16 cellular contexts compared by ENCODE assay signal in the genomic region with DNA sequence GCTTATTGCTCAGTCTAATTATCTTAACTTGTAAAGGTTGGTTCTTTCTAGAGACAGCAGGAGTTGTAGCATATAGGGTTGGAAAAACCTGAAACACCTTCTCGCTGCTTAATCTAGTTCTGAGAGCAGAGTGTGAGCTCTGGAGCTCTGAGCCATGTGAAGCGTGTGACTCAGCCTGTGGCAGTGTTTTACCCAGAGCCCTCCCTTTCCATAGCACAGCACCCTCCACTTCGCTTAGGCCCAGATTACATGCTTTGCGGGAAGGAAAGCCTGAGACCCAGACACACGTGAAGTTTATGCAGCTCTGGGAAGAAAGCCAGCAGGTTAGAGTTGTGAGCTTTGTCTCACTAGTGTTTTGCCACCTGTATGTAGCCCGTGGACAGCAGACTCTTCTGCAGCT.
DNase-seq lines count a peak whose midpoint lies in the region; ATAC-seq and TF ChIP-seq lines count a peak whose summit lies in the region.
"Had no signal": no experiment of that assay in that cellular context is flagged by ENCODE, and none has a peak within 500 bp of the region (broad histone marks: within the 10 kb centered on the region; RNA-seq: fewer than 3 reads in every experiment).

No MANE protein-coding gene starts in this region.

- H3K9me3 ChIP-seq in heart right ventricle (no peaks in the 10 kb centered on the region), right atrium auricular region (no peaks in the 10 kb centered on the region), adrenal gland (replicated peaks in 1 of 3) (no peaks in the 10 kb centered on the region), left lung (no peaks in the 10 kb centered on the region), uterus (no peaks in the 10 kb centered on the region)
- H3K9me3 ChIP-seq: BLaER1 treated with 17β-estradiol and CSF1 and Interleukin-3, amounts not matched to agents 10 nM and 100 nM; gastrocnemius medialis; suprapubic skin had no signal

- DNase-seq in heart right ventricle (no peak), right atrium auricular region (ENCODE audit: low spot score) (no peak), adrenal gland (peak in 6 of 7 donors; percentile 50 to 75 (median 64)), left lung (no peak), uterus (no peak), activated gamma-delta T cell (lab: John Stamatoyannopoulos, UW) (no peak)
- DNase-seq in stimulated activated CD4-positive, alpha-beta T cell treated with anti-CD3 and anti-CD28 coated beads, Interleukin-4, amount 100 ng/mL, for 4 hours: no peak
- DNase-seq: DND-41; gastrocnemius medialis; HCEC 1CT; islet precursor cell; midbrain; stimulated activated CD4-positive, alpha-beta T cell treated with anti-CD3 and anti-CD28 coated beads, Interleukin-15, amount 100 ng/mL, for 24 hours had no signal

- WGBS in heart right ventricle, 2 donors: 68 to 74% methylated on average over 6 of the region's 6 CpGs
- 51 to 74% (median 54%) methylated on average over 6 of the region's 6 CpGs for WGBS in adrenal gland, 4 donors

- H3K4me1 ChIP-seq in heart right ventricle (peaks cover 5 to 52% (median 18%) of the 10 kb centered on the region in 9 donors), right atrium auricular region (peaks cover 0 to 23% of the 10 kb centered on the region in 2 donors), adrenal gland (replicated peaks in 1 of 2) (peaks cover 12 to 28% of the 10 kb centered on the region in 2 donors), left lung (peaks cover 7 to 40% of the 10 kb centered on the region in 2 donors), uterus (peaks cover 0 to 10% of the 10 kb centered on the region in 2 donors)
- H3K4me1 ChIP-seq: suprapubic skin had no signal

- intact Hi-C loops in heart right ventricle (cut with DNase I) (loop anchor here in 8 of 10 donors (2.0 to 10.0 kb wide), 5 partner anchors 38 to 107 kb away; a partner anchor contains a TSS), adrenal gland (cut with DNase I) (no loop called here), left lung (cut with DNase I) (no loop called here), uterus (cut with DNase I; ENCODE audit: low total_unique reads) (no loop called here)

- H3K36me3 ChIP-seq in heart right ventricle (peaks cover 0 to 31% (median 0%) of the 10 kb centered on the region in 9 donors), right atrium auricular region (peaks cover 6% of the 10 kb centered on the region), adrenal gland (replicated peaks in 1 of 2) (no peaks in the 10 kb centered on the region), left lung (peaks cover 0 to 27% of the 10 kb centered on the region in 2 donors), uterus (no peaks in the 10 kb centered on the region)
- H3K36me3 ChIP-seq: gastrocnemius medialis had no signal

- TF ChIP-seq CTCF in heart right ventricle (IDR thresholded peaks at IDR 0.05) (no peak), right atrium auricular region (IDR thresholded peaks at IDR 0.05) (no peak), adrenal gland (IDR thresholded peaks at IDR 0.05) (no peak), left lung (IDR thresholded peaks at IDR 0.05) (no peak), uterus (IDR thresholded peaks at IDR 0.05) (no peak)

- no peak overlapping the region for H3K27ac ChIP-seq in heart right ventricle
- no peak overlapping the region for H3K27ac ChIP-seq in right atrium auricular region
- H3K27ac ChIP-seq in adrenal gland: peak overlapping the region in 2 of 5 donors; percentile 21 to 24
- no peak overlapping the region for H3K27ac ChIP-seq in left lung
- H3K27ac ChIP-seq in uterus: no peak overlapping the region
- H3K27ac ChIP-seq: BLaER1 treated with 17β-estradiol and CSF1 and Interleukin-3, amounts not matched to agents 10 nM and 100 nM; gastrocnemius medialis; suprapubic skin had no signal

- TF ChIP-seq POLR2A in adrenal gland (IDR thresholded peaks at IDR 0.05): no peak
- TF ChIP-seq POLR2A in uterus (IDR thresholded peaks at IDR 0.05): no peak

- H3K4me3 ChIP-seq in heart right ventricle: no peak overlapping the region
- no peak overlapping the region for H3K4me3 ChIP-seq in right atrium auricular region
- no peak overlapping the region for H3K4me3 ChIP-seq in adrenal gland
- no peak overlapping the region for H3K4me3 ChIP-seq in left lung
- H3K4me3 ChIP-seq in uterus: no peak overlapping the region
- H3K4me3 ChIP-seq: BLaER1 treated with 17β-estradiol and CSF1 and Interleukin-3, amounts not matched to agents 10 nM and 100 nM; gastrocnemius medialis; suprapubic skin had no signal

- no peaks in the 10 kb centered on the region for H3K27me3 ChIP-seq in heart right ventricle
- no peaks in the 10 kb centered on the region for H3K27me3 ChIP-seq in right atrium auricular region
- H3K27me3 ChIP-seq in adrenal gland: no peaks in the 10 kb centered on the region
- no peaks in the 10 kb centered on the region for H3K27me3 ChIP-seq in left lung
- no peaks in the 10 kb centered on the region for H3K27me3 ChIP-seq in uterus
- H3K27me3 ChIP-seq: BLaER1 treated with 17β-estradiol and CSF1 and Interleukin-3, amounts not matched to agents 10 nM and 100 nM; gastrocnemius medialis; suprapubic skin had no signal

- peak in 6 of 8 donors; percentile 63 to 79 (median 74) for ATAC-seq in heart right ventricle
- peak; percentile 62 for ATAC-seq in left lung
- ATAC-seq: activated CD4-positive, CD25-positive, alpha-beta regulatory T cell treated with anti-CD3 and anti-CD28 coated beads, Interleukin-2, amount 50 U/mL, for 24 hours; gastrocnemius medialis had no signal

Comparison
In these comparisons a context has a peak if more than half of its experiments do, and no peak if none do; other contexts are left out.
1. DNase-seq: peak in adrenal gland (6 of 7); none in heart right ventricle (0 of 2), right atrium auricular region (single experiment), left lung (0 of 2), stimulated activated CD4-positive, alpha-beta T cell treated with anti-CD3 and anti-CD28 coated beads, Interleukin-4, amount 100 ng/mL, for 4 hours (0 of 2), uterus (0 of 2) and activated gamma-delta T cell (single experiment).
2. intact Hi-C loops: an anchor here in heart right ventricle (2.0 to 10.0 kb wide); none called in adrenal gland, left lung and uterus.